27 cellular contexts compared by ENCODE assay signal in genomic region chr11:113670830-113671215, GRCh38. TPM values are rescaled to one million over a fixed set of nuclear protein-coding genes. Genes with fewer than 3 reads are reported as not detected.
"Had no signal": no experiment of that assay in that cellular context is flagged by ENCODE, and none has a peak within 500 bp of the region (broad histone marks: within the 10 kb centered on the region; RNA-seq: fewer than 3 reads in every experiment).

No MANE protein-coding gene starts in this region.

- H3K9me3 ChIP-seq: colonic mucosa, neutrophil, pancreas had no signal

- H3K27ac ChIP-seq: colonic mucosa, esophagus muscularis mucosa, foreskin keratinocyte, gastroesophageal sphincter, heart right ventricle, neutrophil, pancreas, sigmoid colon, skin epidermis, tibial nerve, upper lobe of left lung had no signal

- ATAC-seq: foreskin keratinocyte; gastroesophageal sphincter; heart right ventricle; mucosa of descending colon; naive thymus-derived CD4-positive, alpha-beta T cell; pancreas; stimulated activated naive B cell treated with anti-CD40 and anti-IgM and Interleukin-4, amounts not matched to agents 10 μg/mL and 1 μg/mL and 100 μg/mL, for 72 hours had no signal

- DNase-seq: colonic mucosa; effector CD8-positive, alpha-beta T cell; foreskin keratinocyte; glutamatergic neuron; heart right ventricle; hypothalamus; immature natural killer cell; mucosa of descending colon; naive thymus-derived CD4-positive, alpha-beta T cell; pancreas; sigmoid colon; stimulated activated CD4-positive, alpha-beta T cell treated with anti-CD3 and anti-CD28 coated beads, Interleukin-15, amount 100 ng/mL, for 24 hours; stimulated activated CD4-positive, alpha-beta T cell treated with anti-CD3 and anti-CD28 coated beads, Interleukin-2, amount 100 ng/mL, for 48 hours; stimulated activated naive B cell treated with anti-CD40 and anti-IgM and Interleukin-4, amounts not matched to agents 10 μg/mL and 1 μg/mL and 100 μg/mL, for 72 hours; upper lobe of left lung had no signal

- H3K27me3 ChIP-seq: colonic mucosa, esophagus muscularis mucosa, gastroesophageal sphincter, heart right ventricle, pancreas, sigmoid colon, tibial nerve, upper lobe of left lung had no signal

- H3K27ac Mint-ChIP-seq: dendritic cell treated with granulocyte-macrophage colony-stimulating factor and Interleukin-4, amounts not matched to agents 40 ng/mL and 50 ng/mL, for 4 days; memory B cell; naive thymus-derived CD4-positive, alpha-beta T cell; stimulated activated naive B cell treated with anti-CD40 and anti-IgM and Interleukin-4, amounts not matched to agents 10 μg/mL and 1 μg/mL and 100 μg/mL, for 72 hours; stimulated activated naive CD8-positive, alpha-beta T cell treated with anti-CD3 and anti-CD28 coated beads, Interleukin-15, Interleukin-2, amounts not matched to agents 100 ng/mL and 50 ng/mL, for 24 hours had no signal

- H3K36me3 Mint-ChIP-seq: immature natural killer cell; stimulated activated naive B cell treated with anti-CD40 and anti-IgM and Interleukin-4, amounts not matched to agents 10 μg/mL and 1 μg/mL and 100 μg/mL, for 72 hours had no signal

- H3K4me3 ChIP-seq: colonic mucosa, esophagus muscularis mucosa, gastroesophageal sphincter, heart right ventricle, lung, mucosa of descending colon, pancreas, sigmoid colon, skin epidermis, thoracic aorta, tibial nerve, upper lobe of left lung had no signal

- H3K4me1 Mint-ChIP-seq: central memory CD8-positive, alpha-beta T cell; memory B cell; stimulated activated naive B cell treated with anti-CD40 and anti-IgM and Interleukin-4, amounts not matched to agents 10 μg/mL and 1 μg/mL and 100 μg/mL, for 72 hours had no signal

- H3K4me1 ChIP-seq: esophagus muscularis mucosa, gastroesophageal sphincter, pancreas, upper lobe of left lung had no signal

- H3K36me3 ChIP-seq: colonic mucosa, esophagus muscularis mucosa, gastroesophageal sphincter, heart right ventricle, neutrophil, pancreas, sigmoid colon, thoracic aorta, tibial nerve, upper lobe of left lung had no signal

- H3K27me3 Mint-ChIP-seq: dendritic cell treated with granulocyte-macrophage colony-stimulating factor and Interleukin-4, amounts not matched to agents 40 ng/mL and 50 ng/mL, for 4 days had no signal

- H3K4me3 Mint-ChIP-seq: central memory CD8-positive, alpha-beta T cell; dendritic cell treated with granulocyte-macrophage colony-stimulating factor and Interleukin-4, amounts not matched to agents 40 ng/mL and 50 ng/mL, for 4 days; immature natural killer cell; memory B cell; mesothelial cell of epicardium; naive thymus-derived CD4-positive, alpha-beta T cell; stimulated activated naive B cell treated with anti-CD40 and anti-IgM and Interleukin-4, amounts not matched to agents 10 μg/mL and 1 μg/mL and 100 μg/mL, for 72 hours; stimulated activated naive CD8-positive, alpha-beta T cell treated with anti-CD3 and anti-CD28 coated beads, Interleukin-15, Interleukin-2, amounts not matched to agents 100 ng/mL and 50 ng/mL, for 24 hours had no signal

RNA-seq across cellular contexts. Expression of gene TMPRSS5, which starts 35.3 kb away (rescaled TPM):
- polyA plus RNA-seq: immature natural killer cell; naive thymus-derived CD4-positive, alpha-beta T cell had no signal
